37 cellular contexts compared by ENCODE assay signal in the genomic region with DNA sequence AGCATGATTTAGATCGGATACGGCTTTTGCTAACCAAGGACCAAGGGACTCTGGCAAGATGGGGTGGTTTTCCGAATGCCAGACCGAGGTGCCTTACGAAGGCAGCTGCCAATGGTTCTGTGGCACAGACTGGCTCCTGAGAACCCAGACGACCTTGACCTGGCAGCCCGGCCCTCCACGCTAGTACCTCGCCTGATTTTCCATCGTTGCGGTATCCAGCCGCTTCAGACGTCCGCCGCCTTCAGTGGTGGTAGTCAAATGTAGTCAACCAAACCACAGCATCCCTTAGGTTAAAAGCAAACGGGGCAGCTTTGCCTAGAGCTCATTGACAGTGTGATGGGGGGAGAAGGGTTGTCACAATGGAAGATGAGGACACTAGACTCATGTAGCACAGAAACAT. TPM values are rescaled to one million over a fixed set of nuclear protein-coding genes. Genes with fewer than 3 reads are reported as not detected.
"Had no signal": no experiment of that assay in that cellular context is flagged by ENCODE, and none has a peak within 500 bp of the region (broad histone marks: within the 10 kb centered on the region; RNA-seq: fewer than 3 reads in every experiment).

No MANE protein-coding gene starts in this region.

- H3K36me3 ChIP-seq: adrenal gland had no signal

- ATAC-seq: activated CD8-positive, alpha-beta T cell treated with anti-CD3 and anti-CD28 coated beads for 36 hours; activated naive CD4-positive, alpha-beta T cell treated with anti-CD3 and anti-CD28 coated beads, Interleukin-2, amount 50 U/mL, for 72 hours; activated T-cell treated with anti-CD3 and anti-CD28 coated beads, Interleukin-2, amount 50 U/mL, for 4 hours; activated T-cell treated with anti-CD3 and anti-CD28 coated beads, Interleukin-2, amount 50 U/mL, for 72 hours; activated T-helper 17 cell treated with anti-CD3 and anti-CD28 coated beads, Interleukin-2, amount 50 U/mL, for 72 hours; T-cell; T-helper 17 cell had no signal

- H3K9me3 Mint-ChIP-seq: activated B cell treated with CpG ODN at 0.5 μM for 24 hours; activated CD4-positive, alpha-beta memory T cell treated with anti-CD3 and anti-CD28 coated beads for 36 hours; activated CD4-positive, alpha-beta T cell treated with anti-CD3 and anti-CD28 coated beads, Interleukin-2, amount 10 ng/mL, durations not matched to agents 24 days and 14 days; activated CD8-positive, alpha-beta T cell treated with anti-CD3 and anti-CD28 coated beads for 36 hours; activated naive CD4-positive, alpha-beta T cell treated with anti-CD3 and anti-CD28 coated beads for 36 hours; activated naive CD4-positive, alpha-beta T cell treated with anti-CD3 and anti-CD28 coated beads, Interleukin-2, amount 50 U/mL, for 72 hours; activated naive CD8-positive, alpha-beta T cell treated with anti-CD3 and anti-CD28 coated beads for 36 hours; activated T-cell treated with anti-CD3 and anti-CD28 coated beads, Interleukin-2, amount 50 U/mL, for 4 hours; activated T-cell treated with anti-CD3 and anti-CD28 coated beads, Interleukin-2, amount 50 U/mL, for 72 hours; activated T-helper 1 cell treated with anti-CD3 and anti-CD28 coated beads, Interleukin-12 subunit alpha, Interleukin-12 subunit beta, Interleukin-2, Interleukin-4 antibody, amounts not matched to agents 30 ng/mL and 10 ng/mL and 1 ng/mL, durations not matched to agents 14 hours and 24 hours and 36 hours; activated T-helper 17 cell treated with anti-CD3 and anti-CD28 coated beads, Interleukin-2, amount 50 U/mL, for 72 hours; brain; central memory CD8-positive, alpha-beta T cell; T-cell had no signal

- H3K27ac Mint-ChIP-seq: activated B cell treated with CpG ODN at 0.5 μM for 24 hours; activated CD4-positive, alpha-beta memory T cell treated with anti-CD3 and anti-CD28 coated beads for 36 hours; activated CD4-positive, alpha-beta T cell treated with anti-CD3 and anti-CD28 coated beads, Interleukin-2, amount 10 ng/mL, durations not matched to agents 24 days and 14 days; activated CD8-positive, alpha-beta T cell treated with anti-CD3 and anti-CD28 coated beads for 36 hours; activated naive CD4-positive, alpha-beta T cell treated with anti-CD3 and anti-CD28 coated beads for 36 hours; activated naive CD4-positive, alpha-beta T cell treated with anti-CD3 and anti-CD28 coated beads, Interleukin-2, amount 50 U/mL, for 72 hours; activated naive CD8-positive, alpha-beta T cell treated with anti-CD3 and anti-CD28 coated beads for 36 hours; activated T-cell treated with anti-CD3 and anti-CD28 coated beads, Interleukin-2, amount 50 U/mL, for 72 hours; activated T-helper 1 cell treated with anti-CD3 and anti-CD28 coated beads, Interleukin-12 subunit alpha, Interleukin-12 subunit beta, Interleukin-2, Interleukin-4 antibody, amounts not matched to agents 30 ng/mL and 10 ng/mL and 1 ng/mL, durations not matched to agents 14 hours and 24 hours and 36 hours; activated T-helper 17 cell treated with anti-CD3 and anti-CD28 coated beads, Interleukin-2, amount 50 U/mL, for 72 hours; brain; T-cell; T-helper 17 cell had no signal

- DNase-seq: activated B cell treated with CpG ODN at 0.5 μM for 24 hours; activated CD4-positive, alpha-beta memory T cell treated with anti-CD3 and anti-CD28 coated beads for 36 hours; activated CD4-positive, alpha-beta T cell treated with anti-CD3 and anti-CD28 coated beads for 4 hours; activated CD4-positive, alpha-beta T cell treated with anti-CD3 and anti-CD28 coated beads, Interleukin-2, amount 10 ng/mL, durations not matched to agents 24 days and 14 days; activated CD4-positive, alpha-beta T cell treated with anti-CD3 and anti-CD28 coated beads, Interleukin-2, amount 50 U/mL, for 1 hour; activated CD4-positive, alpha-beta T cell treated with anti-CD3 and anti-CD28 coated beads, Interleukin-2, amount 50 U/mL, for 4 hours; activated CD4-positive, CD25-positive, alpha-beta regulatory T cell treated with anti-CD3 and anti-CD28 coated beads, Interleukin-2, amount 50 U/mL, for 72 hours; activated CD8-positive, alpha-beta memory T cell treated with anti-CD3 and anti-CD28 coated beads, Interleukin-2, amount 50 U/mL, for 4 hours; activated CD8-positive, alpha-beta T cell treated with anti-CD3 and anti-CD28 coated beads for 36 hours; activated gamma-delta T cell treated with Interleukin-2 at 50 U/mL for 16 hours; activated naive CD4-positive, alpha-beta T cell; activated naive CD4-positive, alpha-beta T cell treated with anti-CD3 and anti-CD28 coated beads for 36 hours; activated naive CD4-positive, alpha-beta T cell treated with anti-CD3 and anti-CD28 coated beads, Interleukin-2, amount 50 U/mL, for 16 hours; activated naive CD8-positive, alpha-beta T cell treated with anti-CD3 and anti-CD28 coated beads for 36 hours; activated T-cell treated with anti-CD3 and anti-CD28 coated beads for 4 hours; activated T-cell treated with anti-CD3 and anti-CD28 coated beads, Interleukin-2, amount 50 U/mL, for 1 hour; activated T-cell treated with anti-CD3 and anti-CD28 coated beads, Interleukin-2, amount 50 U/mL, for 4 hours; activated T-cell treated with anti-CD3 and anti-CD28 coated beads, Interleukin-2, amount 50 U/mL, for 72 hours; adrenal gland; amniotic stem cell; caudate nucleus; cerebellar nuclear complex; T-cell; T-helper 17 cell; T-helper 9 cell had no signal

- H3K27me3 Mint-ChIP-seq: activated B cell treated with CpG ODN at 0.5 μM for 24 hours; activated CD4-positive, alpha-beta T cell treated with anti-CD3 and anti-CD28 coated beads, Interleukin-2, amount 10 ng/mL, durations not matched to agents 24 days and 14 days; activated CD8-positive, alpha-beta T cell treated with anti-CD3 and anti-CD28 coated beads for 36 hours; activated naive CD8-positive, alpha-beta T cell treated with anti-CD3 and anti-CD28 coated beads for 36 hours; activated T-helper 17 cell treated with anti-CD3 and anti-CD28 coated beads, Interleukin-2, amount 50 U/mL, for 72 hours; central memory CD8-positive, alpha-beta T cell; T-cell; T-helper 17 cell had no signal

- H3K36me3 Mint-ChIP-seq: activated CD4-positive, alpha-beta memory T cell treated with anti-CD3 and anti-CD28 coated beads for 36 hours; activated naive CD4-positive, alpha-beta T cell treated with anti-CD3 and anti-CD28 coated beads, Interleukin-2, amount 50 U/mL, for 72 hours; activated naive CD8-positive, alpha-beta T cell treated with anti-CD3 and anti-CD28 coated beads for 36 hours; T-cell had no signal

- H3K27me3 ChIP-seq: adrenal gland, cardiac muscle cell had no signal

- H3K4me1 Mint-ChIP-seq: activated B cell treated with CpG ODN at 0.5 μM for 24 hours; activated CD4-positive, alpha-beta T cell treated with anti-CD3 and anti-CD28 coated beads, Interleukin-2, amount 10 ng/mL, durations not matched to agents 24 days and 14 days; activated naive CD8-positive, alpha-beta T cell treated with anti-CD3 and anti-CD28 coated beads for 36 hours; activated T-helper 17 cell treated with anti-CD3 and anti-CD28 coated beads, Interleukin-2, amount 50 U/mL, for 72 hours; central memory CD8-positive, alpha-beta T cell; T-cell; T-helper 17 cell had no signal

- H3K9me3 ChIP-seq: adrenal gland had no signal

- H3K4me3 Mint-ChIP-seq: activated B cell treated with CpG ODN at 0.5 μM for 24 hours; activated CD4-positive, alpha-beta memory T cell treated with anti-CD3 and anti-CD28 coated beads for 36 hours; activated CD4-positive, alpha-beta T cell treated with anti-CD3 and anti-CD28 coated beads, Interleukin-2, amount 10 ng/mL, durations not matched to agents 24 days and 14 days; activated CD8-positive, alpha-beta T cell treated with anti-CD3 and anti-CD28 coated beads for 36 hours; activated naive CD4-positive, alpha-beta T cell treated with anti-CD3 and anti-CD28 coated beads for 36 hours; activated naive CD8-positive, alpha-beta T cell treated with anti-CD3 and anti-CD28 coated beads for 36 hours; activated T-cell treated with anti-CD3 and anti-CD28 coated beads, Interleukin-2, amount 50 U/mL, for 4 hours; activated T-cell treated with anti-CD3 and anti-CD28 coated beads, Interleukin-2, amount 50 U/mL, for 72 hours; activated T-helper 1 cell treated with anti-CD3 and anti-CD28 coated beads, Interleukin-12 subunit alpha, Interleukin-12 subunit beta, Interleukin-2, Interleukin-4 antibody, amounts not matched to agents 30 ng/mL and 10 ng/mL and 1 ng/mL, durations not matched to agents 14 hours and 24 hours and 36 hours; activated T-helper 17 cell treated with anti-CD3 and anti-CD28 coated beads, Interleukin-2, amount 50 U/mL, for 72 hours; brain; central memory CD8-positive, alpha-beta T cell; T-cell; T-helper 17 cell had no signal

- H3K27ac ChIP-seq: adrenal gland, cardiac muscle cell, VCaP had no signal

- H3K4me1 ChIP-seq: adrenal gland had no signal

- H3K4me3 ChIP-seq: adrenal gland, cardiac muscle cell had no signal

RNA-seq across cellular contexts. Expression of a gene that starts 42.6 kb away (rescaled TPM):
- total RNA-seq: activated B cell treated with CpG ODN at 0.5 μM for 24 hours; activated CD4-positive, alpha-beta memory T cell treated with anti-CD3 and anti-CD28 coated beads for 36 hours; activated CD4-positive, alpha-beta T cell treated with anti-CD3 and anti-CD28 coated beads, Interleukin-2, amount 10 ng/mL, durations not matched to agents 24 days and 14 days; activated CD8-positive, alpha-beta memory T cell treated with anti-CD3 and anti-CD28 coated beads for 36 hours; activated CD8-positive, alpha-beta T cell treated with anti-CD3 and anti-CD28 coated beads for 36 hours; activated naive CD4-positive, alpha-beta T cell treated with anti-CD3 and anti-CD28 coated beads for 36 hours; activated naive CD4-positive, alpha-beta T cell treated with anti-CD3 and anti-CD28 coated beads, Interleukin-2, amount 50 U/mL, for 72 hours; activated naive CD8-positive, alpha-beta T cell treated with anti-CD3 and anti-CD28 coated beads for 36 hours; activated T-cell treated with anti-CD3 and anti-CD28 coated beads, Interleukin-2, amount 50 U/mL, for 4 hours; activated T-cell treated with anti-CD3 and anti-CD28 coated beads, Interleukin-2, amount 50 U/mL, for 72 hours; activated T-helper 1 cell treated with anti-CD3 and anti-CD28 coated beads, Interleukin-12 subunit alpha, Interleukin-12 subunit beta, Interleukin-2, Interleukin-4 antibody, amounts not matched to agents 30 ng/mL and 10 ng/mL and 1 ng/mL, durations not matched to agents 14 hours and 24 hours and 36 hours; activated T-helper 17 cell treated with anti-CD3 and anti-CD28 coated beads, Interleukin-2, amount 50 U/mL, for 72 hours; adrenal gland; aorta; bronchial epithelial cell; T-cell; T-helper 1 cell treated with Interleukin-12 subunit alpha and Interleukin-12 subunit beta and Interleukin-4 antibody, amounts not matched to agents 30 ng/mL and 1 ng/mL, for 36 hours; T-helper 17 cell; T-helper 2 cell treated with Interferon-gamma antibody and Interleukin-4, amounts not matched to agents 100 ng/mL and 5 ng/mL, for 36 hours had no signal
